Comparison of ENCODE assay signal across 15 cellular contexts in the genomic region with DNA sequence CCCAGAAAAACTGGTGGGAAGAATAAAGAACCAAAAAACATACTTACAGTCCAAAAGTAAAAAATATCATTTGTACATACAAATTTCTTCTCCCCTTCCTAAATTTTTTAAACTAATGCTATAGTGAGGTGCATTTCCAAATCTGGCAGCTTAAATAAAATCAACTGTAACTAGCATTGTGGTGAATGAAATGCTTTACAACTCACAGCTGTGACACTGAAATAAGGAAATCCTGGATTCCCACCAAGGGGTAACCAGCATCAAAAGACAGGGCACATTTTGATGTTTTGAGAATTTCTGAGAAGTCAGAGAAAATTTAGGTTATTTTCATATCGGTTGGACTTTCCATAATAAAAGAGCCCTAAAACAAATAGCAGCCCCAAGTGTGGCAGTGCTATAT. TPM values are rescaled to one million over a fixed set of nuclear protein-coding genes. Genes with fewer than 3 reads are reported as not detected.
A peak's percentile ranks its signal among the peaks of the same experiment; 100 is the strongest.
DNase-seq lines count a peak whose midpoint lies in the region; ATAC-seq and TF ChIP-seq lines count a peak whose summit lies in the region.
"Had no signal": no experiment of that assay in that cellular context is flagged by ENCODE, and none has a peak within 500 bp of the region (broad histone marks: within the 10 kb centered on the region; RNA-seq: fewer than 3 reads in every experiment).

No MANE protein-coding gene starts in this region.

- no peak overlapping the region for H3K27ac Mint-ChIP-seq in activated T-cell treated with anti-CD3 and anti-CD28 coated beads, Interleukin-2, amount 50 U/mL, for 72 hours
- peak overlapping the region; percentile 86 for H3K27ac Mint-ChIP-seq in T-helper 17 cell
- peak overlapping the region in 5 of 6 donors; percentile 66 to 88 (median 81) for H3K27ac Mint-ChIP-seq in naive B cell
- H3K27ac Mint-ChIP-seq in WTC11, result no peak overlapping the region

- no peak overlapping the region for H3K27ac ChIP-seq in DOHH2 (ENCODE audit: low read depth, low read length)

- peaks cover 100% of the 10 kb centered on the region for H3K36me3 ChIP-seq in DOHH2 (ENCODE audit: control insufficient read depth, low read length)

- ATAC-seq in activated T-cell treated with anti-CD3 and anti-CD28 coated beads, Interleukin-2, amount 50 U/mL, for 72 hours (replicated peaks in 1 of 2), result no peak
- ATAC-seq in T-helper 17 cell (no peak), naive B cell (ENCODE audit: low read depth in 2 of 2) (no peak), WTC11 (no peak)

- H3K4me1 Mint-ChIP-seq in activated T-cell treated with anti-CD3 and anti-CD28 coated beads, Interleukin-2, amount 50 U/mL, for 72 hours (ENCODE audit: low read depth), result peaks cover 85% of the 10 kb centered on the region
- H3K4me1 Mint-ChIP-seq in T-helper 17 cell (peaks cover 50% of the 10 kb centered on the region), naive B cell (peaks cover 67 to 94% (median 84%) of the 10 kb centered on the region in 3 donors), WTC11 (peaks cover 5% of the 10 kb centered on the region)

- TF ChIP-seq CTCF in DOHH2 (IDR thresholded peaks at IDR 0.05; ENCODE audit: low read depth, low read length, poor library complexity, severe bottlenecking), result no peak
- no peak for TF ChIP-seq CTCF in WTC11 (IDR thresholded peaks at IDR 0.05)

- H4K20me1 ChIP-seq in DOHH2 (ENCODE audit: control insufficient read depth, insufficient read depth, low read depth, low read length), result peaks cover 78% of the 10 kb centered on the region

- DNase-seq in activated T-cell treated with anti-CD3 and anti-CD28 coated beads, Interleukin-2, amount 50 U/mL, for 72 hours, result no peak
- no peak for DNase-seq in activated T-cell treated with anti-CD3 and anti-CD28 coated beads, Interleukin-2, amount 50 U/mL, for 48 hours
- no peak for DNase-seq in T-helper 17 cell
- no peak for DNase-seq in naive B cell
- no peak for DNase-seq in KG1 (lab: John Stamatoyannopoulos, UW)
- no peak for DNase-seq in NCI-H446 (lab: John Stamatoyannopoulos, UW)
- DNase-seq in WTC11 (ENCODE audit: low spot score), result no peak
- DNase-seq: CD8-positive, alpha-beta memory T cell; NCI-H1092 treated with DMSO at 0.1 percent for 48 hours; NCI-H1694; NCI-H2107; NCI-H226; NCI-H526 treated with DMSO at 0.1 percent for 48 hours; NK-92 treated with Interleukin-12 subunit alpha and Interleukin-12 subunit beta, amount 100 ng/mL, for 24 hours had no signal

- no peaks in the 10 kb centered on the region for H3K9me2 ChIP-seq in DOHH2 (replicated peaks; ENCODE audit: control insufficient read depth, low read length)

- H3K4me2 ChIP-seq in DOHH2 (ENCODE audit: low read length), result peak overlapping the region; percentile 5; the same call in 1 of the 2 replicates

- H3K4me1 ChIP-seq in DOHH2 (ENCODE audit: control insufficient read depth, low read length), result peaks cover 93% of the 10 kb centered on the region

- no peak overlapping the region for H3K4me3 ChIP-seq in DOHH2 (ENCODE audit: low read length)

- H3K9me3 Mint-ChIP-seq in activated T-cell treated with anti-CD3 and anti-CD28 coated beads, Interleukin-2, amount 50 U/mL, for 72 hours, result peaks cover 0 to 3% of the 10 kb centered on the region in 2 donors
- H3K9me3 Mint-ChIP-seq in naive B cell, result peaks cover 0 to 3% (median 0%) of the 10 kb centered on the region in 7 donors
- peaks cover 13% of the 10 kb centered on the region for H3K9me3 Mint-ChIP-seq in WTC11

- CTCF ChIA-PET in WTC11 (lab: Charles Lee), result no interaction called here

- peaks cover 46% of the 10 kb centered on the region for H3F3A ChIP-seq in DOHH2 (ENCODE audit: control insufficient read depth, insufficient read depth)

- peak overlapping the region; percentile 60 to 72 for H3K4me3 Mint-ChIP-seq in activated T-cell treated with anti-CD3 and anti-CD28 coated beads, Interleukin-2, amount 50 U/mL, for 72 hours
- peak overlapping the region; percentile 31 for H3K4me3 Mint-ChIP-seq in T-helper 17 cell
- H3K4me3 Mint-ChIP-seq in naive B cell, result peak overlapping the region in 1 of 8 donors; percentile 55
- no peak overlapping the region for H3K4me3 Mint-ChIP-seq in WTC11
- H3K4me3 Mint-ChIP-seq: CD8-positive, alpha-beta memory T cell had no signal

- H3K36me3 Mint-ChIP-seq in activated T-cell treated with anti-CD3 and anti-CD28 coated beads, Interleukin-2, amount 50 U/mL, for 72 hours (ENCODE audit: insufficient read depth in 2 of 2), result peaks cover 29% of the 10 kb centered on the region in 2 donors
- no peaks in the 10 kb centered on the region for H3K36me3 Mint-ChIP-seq in T-helper 17 cell (ENCODE audit: low read depth)
- peaks cover 37% of the 10 kb centered on the region in 2 donors for H3K36me3 Mint-ChIP-seq in naive B cell
- H3K36me3 Mint-ChIP-seq in WTC11, result no peaks in the 10 kb centered on the region

- no peaks in the 10 kb centered on the region for H3K27me3 ChIP-seq in DOHH2 (ENCODE audit: control insufficient read depth, low read length)

- POLR2A ChIA-PET in WTC11 (lab: Charles Lee), result no interaction called here

- H3K9me3 ChIP-seq in DOHH2 (ENCODE audit: control insufficient read depth, insufficient read depth, low read length) (no peaks in the 10 kb centered on the region), T-helper 17 cell (ENCODE audit: control insufficient read depth, low read length, poor library complexity, severe bottlenecking) (peaks cover 3% of the 10 kb centered on the region)

- peaks cover 100% of the 10 kb centered on the region for H3K79me2 ChIP-seq in DOHH2 (ENCODE audit: control insufficient read depth, low read length)

- no peaks in the 10 kb centered on the region for H3K27me3 Mint-ChIP-seq in activated T-cell treated with anti-CD3 and anti-CD28 coated beads, Interleukin-2, amount 50 U/mL, for 72 hours (ENCODE audit: low read depth)
- H3K27me3 Mint-ChIP-seq in T-helper 17 cell (no peaks in the 10 kb centered on the region), naive B cell (no peaks in the 10 kb centered on the region), WTC11 (ENCODE audit: low read depth) (no peaks in the 10 kb centered on the region)

TF ChIP-seq in WTC11, 78 proteins besides CTCF, POLR2A, EP300 and RAD21:
- no peak for TF ChIP-seq HMGA2 (CRISPR knock-in tag; IDR thresholded peaks at IDR 0.05)
- no peak for TF ChIP-seq NR3C1 (CRISPR knock-in tag; conservative IDR thresholded peaks at IDR 0.05; ENCODE audit: low read depth)
- TF ChIP-seq CREB1 (CRISPR knock-in tag; IDR thresholded peaks at IDR 0.05), result no peak
- TF ChIP-seq KAT7 (CRISPR knock-in tag; IDR thresholded peaks at IDR 0.05; ENCODE audit: borderline replicate concordance), result no peak
- TF ChIP-seq PRRX2 (CRISPR knock-in tag; IDR thresholded peaks at IDR 0.05), result no peak
- no peak for TF ChIP-seq PRDM15 (CRISPR knock-in tag; IDR thresholded peaks at IDR 0.05)
- no peak for TF ChIP-seq ZNF121 (CRISPR knock-in tag; IDR thresholded peaks at IDR 0.05)
- TF ChIP-seq RORB (CRISPR knock-in tag; IDR thresholded peaks at IDR 0.05), result no peak
TF ChIP-seq in WTC11: peak in this region for 0.

RNA-seq across cellular contexts. Expression of gene BACH2, which starts 27.3 kb away (rescaled TPM):
- 100 to 1,000 TPM; 101 to 111 TPM for total RNA-seq in activated T-cell treated with anti-CD3 and anti-CD28 coated beads, Interleukin-2, amount 50 U/mL, for 72 hours
- total RNA-seq in T-helper 17 cell (10 to 100 TPM; 53.7 to 69.9 TPM), WTC11 (2021) (3.9 to 5.9 TPM (median 4.5 TPM) in 3 replicates)
- 100 to 1,000 TPM in 1 of 6 donors, 10 to 100 TPM in 5; 31.0 to 130 (median 78.4) TPM for polyA plus RNA-seq in naive B cell (ENCODE audit: low read depth in 6 of 6)

Comparison
In these comparisons a context has a peak if more than half of its experiments do, and no peak if none do; other contexts are left out.
1. H3K27ac Mint-ChIP-seq: peak in T-helper 17 cell (single experiment) and naive B cell (5 of 6); none in activated T-cell treated with anti-CD3 and anti-CD28 coated beads, Interleukin-2, amount 50 U/mL, for 72 hours (single experiment) and WTC11 (single experiment).